ENCODE assay signal across 15 cellular contexts in the genomic region with DNA sequence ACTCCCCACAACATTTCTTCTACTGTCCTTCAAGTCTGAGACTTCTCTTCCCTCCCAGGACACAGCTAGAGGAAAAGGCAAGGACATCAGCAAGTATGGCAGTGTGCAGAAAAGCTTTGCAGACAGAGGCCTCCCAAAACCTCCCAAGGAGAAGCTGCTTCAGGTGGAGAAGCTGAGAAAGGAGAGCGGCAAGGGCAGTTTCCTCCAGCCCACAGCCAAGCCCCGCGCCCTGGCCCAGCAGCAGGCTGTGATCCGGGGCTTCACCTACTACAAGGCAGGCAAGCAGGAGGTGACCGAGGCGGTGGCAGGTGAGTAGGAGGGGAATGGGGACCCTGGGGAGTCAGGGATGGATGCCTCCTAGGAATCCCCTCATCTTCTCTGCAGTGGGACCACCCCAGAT. TPM values are rescaled to one million over a fixed set of nuclear protein-coding genes. Genes with fewer than 3 reads are reported as not detected.
DNase-seq lines count a peak whose midpoint lies in the region; ATAC-seq and TF ChIP-seq lines count a peak whose summit lies in the region.
"Had no signal": no experiment of that assay in that cellular context is flagged by ENCODE, and none has a peak within 500 bp of the region (broad histone marks: within the 10 kb centered on the region; RNA-seq: fewer than 3 reads in every experiment).

No MANE protein-coding gene starts in this region.

- CTCF ChIA-PET in HEK293 (lab: Yijun Ruan, JAX): interaction anchor here (0.6 to 2.4 kb wide), 5 partner anchors 10 to 39 kb away, joined by 4 to 7 read pairs (median 5); no protein-coding TSS in a partner anchor

- POLR2A ChIA-PET in HEK293 (lab: Yijun Ruan, JAX): interaction anchor here (0.8 kb wide), 1 partner anchor 9 kb away, joined by 3 read pairs; no protein-coding TSS in a partner anchor

- no peak for ATAC-seq in stimulated activated naive B cell treated with anti-CD40 and anti-IgM and Interleukin-4, amounts not matched to agents 10 μg/mL and 1 μg/mL and 100 μg/mL, for 72 hours (replicated peaks)
- no peak for ATAC-seq in GM18868 (IDR thresholded peaks at IDR 0.05; ENCODE audit: unreplicated experiment)

- intact Hi-C loops in dendritic cell treated with granulocyte-macrophage colony-stimulating factor and Interleukin-4, amounts not matched to agents 40 ng/mL and 50 ng/mL, for 4 days (cut with micrococcal nuclease): no loop called here
- intact Hi-C loops in prostate gland (cut with DNase I): no loop called here

- H4K8ac ChIP-seq in neuronal stem cell (ENCODE audit: low read depth, low read length): no peak overlapping the region

- no peaks in the 10 kb centered on the region for H3K36me3 Mint-ChIP-seq in dendritic cell treated with granulocyte-macrophage colony-stimulating factor and Interleukin-4, amounts not matched to agents 40 ng/mL and 50 ng/mL, for 4 days (ENCODE audit: low read depth)
- no peaks in the 10 kb centered on the region for H3K36me3 Mint-ChIP-seq in stimulated activated naive B cell treated with anti-CD40 and anti-IgM and Interleukin-4, amounts not matched to agents 10 μg/mL and 1 μg/mL and 100 μg/mL, for 72 hours
- H3K36me3 Mint-ChIP-seq: CD8-positive, alpha-beta memory T cell had no signal

- H2BK12ac ChIP-seq in neuronal stem cell (ENCODE audit: low read length): no peak overlapping the region

- H3K79me1 ChIP-seq in neuronal stem cell (ENCODE audit: low read depth, low read length): no peaks in the 10 kb centered on the region

- H3K4me2 ChIP-seq in neuronal stem cell (ENCODE audit: insufficient read depth, low read length, poor library complexity, severe bottlenecking): no peak overlapping the region

- H3K4me3 ChIP-seq in HEK293 (ENCODE audit: low read depth, low read length) (no peak overlapping the region), neuronal stem cell (ENCODE audit: low read length in 2 of 2) (no peak overlapping the region), prostate gland (no peak overlapping the region)
- H3K4me3 ChIP-seq: HAP-1 had no signal

- no peak for TF ChIP-seq CTCF in HEK293 (tag by site-specific recombination; IDR thresholded peaks at IDR 0.05)
- no peak for TF ChIP-seq CTCF in prostate gland (IDR thresholded peaks at IDR 0.05)

- peaks cover 2% of the 10 kb centered on the region for H3K27me3 Mint-ChIP-seq in dendritic cell treated with granulocyte-macrophage colony-stimulating factor and Interleukin-4, amounts not matched to agents 40 ng/mL and 50 ng/mL, for 4 days
- H3K27me3 Mint-ChIP-seq in stimulated activated naive B cell treated with anti-CD40 and anti-IgM and Interleukin-4, amounts not matched to agents 10 μg/mL and 1 μg/mL and 100 μg/mL, for 72 hours: no peaks in the 10 kb centered on the region

- H3K4ac ChIP-seq in neuronal stem cell (ENCODE audit: low read length): no peak overlapping the region

- no peak overlapping the region for H4K91ac ChIP-seq in neuronal stem cell (ENCODE audit: low read depth, low read length, poor library complexity)

- H3K23ac ChIP-seq in neuronal stem cell (ENCODE audit: low read depth, low read length, poor library complexity): no peak overlapping the region

- H2BK5ac ChIP-seq in neuronal stem cell (ENCODE audit: low read length): peak overlapping the region; percentile 21

- H3K18ac ChIP-seq in neuronal stem cell (ENCODE audit: low read length): peak overlapping the region; percentile 48

- H3K4me1 Mint-ChIP-seq in dendritic cell treated with granulocyte-macrophage colony-stimulating factor and Interleukin-4, amounts not matched to agents 40 ng/mL and 50 ng/mL, for 4 days (ENCODE audit: low read depth): peaks cover 47% of the 10 kb centered on the region
- H3K4me1 Mint-ChIP-seq in stimulated activated naive B cell treated with anti-CD40 and anti-IgM and Interleukin-4, amounts not matched to agents 10 μg/mL and 1 μg/mL and 100 μg/mL, for 72 hours: peaks cover 31 to 54% of the 10 kb centered on the region in 2 donors
- H3K4me1 Mint-ChIP-seq: CD8-positive, alpha-beta memory T cell had no signal

- no peaks in the 10 kb centered on the region for H3K36me3 ChIP-seq in HEK293 (ENCODE audit: control insufficient read depth in 2 of 2, insufficient read depth in 1 of 2, low read length in 2 of 2)
- no peaks in the 10 kb centered on the region for H3K36me3 ChIP-seq in neuronal stem cell (replicated peaks in 1 of 2; ENCODE audit: control insufficient read depth in 2 of 2, insufficient read depth in 2 of 2, low read length in 2 of 2)
- no peaks in the 10 kb centered on the region for H3K36me3 ChIP-seq in prostate gland
- H3K36me3 ChIP-seq: HAP-1 had no signal

- TF ChIP-seq POLR2A in prostate gland (IDR thresholded peaks at IDR 0.05): no peak

- no peaks in the 10 kb centered on the region for H3K9me3 Mint-ChIP-seq in dendritic cell treated with granulocyte-macrophage colony-stimulating factor and Interleukin-4, amounts not matched to agents 40 ng/mL and 50 ng/mL, for 4 days
- H3K9me3 Mint-ChIP-seq in stimulated activated naive B cell treated with anti-CD40 and anti-IgM and Interleukin-4, amounts not matched to agents 10 μg/mL and 1 μg/mL and 100 μg/mL, for 72 hours: no peaks in the 10 kb centered on the region
- H3K9me3 Mint-ChIP-seq: CD8-positive, alpha-beta memory T cell; HFFc6 had no signal

- H3K27ac ChIP-seq in HEK293 (ENCODE audit: extremely low read depth, low read depth, low read length) (no peak overlapping the region), neuronal stem cell (replicated peaks; ENCODE audit: low read length) (no peak overlapping the region), prostate gland (no peak overlapping the region)

- H3K9me3 ChIP-seq in HEK293 (ENCODE audit: control insufficient read depth, insufficient read depth, low read depth, low read length): no peaks in the 10 kb centered on the region
- no peaks in the 10 kb centered on the region for H3K9me3 ChIP-seq in neuronal stem cell (replicated peaks in 1 of 2; ENCODE audit: control insufficient read depth in 2 of 2, insufficient read depth in 1 of 2, low read depth in 1 of 2, low read length in 2 of 2)
- H3K9me3 ChIP-seq in prostate gland: no peaks in the 10 kb centered on the region
- H3K9me3 ChIP-seq: Caco-2, HAP-1 had no signal

- no peak overlapping the region for H2BK120ac ChIP-seq in neuronal stem cell (ENCODE audit: low read depth, low read length)

- H2AK5ac ChIP-seq in neuronal stem cell (ENCODE audit: low read depth, low read length): no peak overlapping the region

- H3K27me3 ChIP-seq in neuronal stem cell (ENCODE audit: control insufficient read depth in 3 of 3, insufficient read depth in 3 of 3, low read depth in 1 of 3, low read length in 3 of 3): peaks cover 0 to 59% (median 0%) of the 10 kb centered on the region in 3 experiments
- H3K27me3 ChIP-seq in prostate gland (replicated peaks; ENCODE audit: insufficient read depth): no peaks in the 10 kb centered on the region

- H3K4me1 ChIP-seq in HEK293 (ENCODE audit: control insufficient read depth, insufficient read depth, low read length) (no peaks in the 10 kb centered on the region), neuronal stem cell (ENCODE audit: control insufficient read depth in 2 of 2, insufficient read depth in 1 of 2, low read depth in 1 of 2, low read length in 2 of 2) (no peaks in the 10 kb centered on the region), prostate gland (replicated peaks) (no peaks in the 10 kb centered on the region)
- H3K4me1 ChIP-seq: Caco-2, HAP-1 had no signal

- WGBS in neuronal stem cell (ENCODE audit: extremely low coverage in 2 of 2, insufficient read length in 2 of 2, insufficient replicate concordance in 1 of 2), 2 donors: no CpG with 5 or more reads among the region's 6 CpGs
- WGBS in prostate gland: 90% methylated on average over 6 of the region's 6 CpGs

- no peak overlapping the region for H2AFZ ChIP-seq in neuronal stem cell (ENCODE audit: low read length)

- H3K14ac ChIP-seq in neuronal stem cell (ENCODE audit: low read length): no peak overlapping the region

- H3K27ac Mint-ChIP-seq in dendritic cell treated with granulocyte-macrophage colony-stimulating factor and Interleukin-4, amounts not matched to agents 40 ng/mL and 50 ng/mL, for 4 days: peak overlapping the region; percentile 95
- H3K27ac Mint-ChIP-seq in stimulated activated naive B cell treated with anti-CD40 and anti-IgM and Interleukin-4, amounts not matched to agents 10 μg/mL and 1 μg/mL and 100 μg/mL, for 72 hours: peak overlapping the region; percentile 98
- H3K27ac Mint-ChIP-seq: HFFc6 had no signal

- H3K9ac ChIP-seq in neuronal stem cell (ENCODE audit: low read depth, low read length, poor library complexity): no peak overlapping the region

- no peak overlapping the region for H3K4me3 Mint-ChIP-seq in dendritic cell treated with granulocyte-macrophage colony-stimulating factor and Interleukin-4, amounts not matched to agents 40 ng/mL and 50 ng/mL, for 4 days
- no peak overlapping the region for H3K4me3 Mint-ChIP-seq in stimulated activated naive B cell treated with anti-CD40 and anti-IgM and Interleukin-4, amounts not matched to agents 10 μg/mL and 1 μg/mL and 100 μg/mL, for 72 hours
- H3K4me3 Mint-ChIP-seq: CD8-positive, alpha-beta memory T cell; HFFc6 had no signal

- no peak overlapping the region for H2BK15ac ChIP-seq in neuronal stem cell (ENCODE audit: low read length)

- DNase-seq in neuronal stem cell (ENCODE audit: low spot score) (no peak), prostate gland (ENCODE audit: low spot score) (no peak)
- no peak for DNase-seq in stimulated activated naive B cell treated with anti-CD40 and anti-IgM and Interleukin-4, amounts not matched to agents 10 μg/mL and 1 μg/mL and 100 μg/mL, for 72 hours
- no peak for DNase-seq in activated effector memory CD4-positive, alpha-beta T cell treated with Interleukin-2 at 50 U/mL for 16 hours
- DNase-seq: Caco-2, DMS53, GF-D8, HFFc6 had no signal

TF ChIP-seq in HEK293, 187 proteins besides CTCF, POLR2A, EP300 and RAD21:
- TF ChIP-seq ZNF132 (tag by site-specific recombination; IDR thresholded peaks at IDR 0.05; ENCODE audit: borderline replicate concordance) (no peak), ZNF394 (tag by site-specific recombination; IDR thresholded peaks at IDR 0.05; ENCODE audit: borderline replicate concordance) (peak; percentile 68; the same call in 1 of the 2 replicates), ZNF571 (tag by site-specific recombination; IDR thresholded peaks at IDR 0.05) (no peak), ZNF302 (tag by site-specific recombination; IDR thresholded peaks at IDR 0.05; ENCODE audit: low read depth) (no peak), ZNF311 (tag by site-specific recombination; IDR thresholded peaks at IDR 0.05; ENCODE audit: borderline replicate concordance) (no peak)

RNA-seq across cellular contexts. Expression of gene OLFML2A, which starts 24.4 kb away (rescaled TPM):
- 3.4 TPM for polyA plus RNA-seq in neuronal stem cell (2013, experiment 1 of 2)
- polyA plus RNA-seq in neuronal stem cell (2013, experiment 2 of 2): 3.6 TPM
- 10 to 100 TPM; 16.7 to 18.5 TPM for total RNA-seq in prostate gland
- total RNA-seq: CD8-positive, alpha-beta memory T cell had no signal
- polyA plus RNA-seq: CD8-positive, alpha-beta memory T cell had no signal

RNA-seq across cellular contexts. Expression of gene NR6A1, which starts 30.2 kb away (rescaled TPM):
- 109 TPM for polyA plus RNA-seq in neuronal stem cell (2013, experiment 1 of 2)
- polyA plus RNA-seq in neuronal stem cell (2013, experiment 2 of 2): 113 TPM
- total RNA-seq in prostate gland: 10 to 100 TPM in 1 of 2 donors, 1 to 10 TPM in 1; 1.3 to 53.7 TPM
- polyA plus RNA-seq: CD8-positive, alpha-beta memory T cell had no signal

RNA-seq across cellular contexts. Expression of gene WDR38, which starts 51.9 kb away (rescaled TPM):
- not detected for polyA plus RNA-seq in neuronal stem cell (2013, experiment 1 of 2)
- polyA plus RNA-seq in neuronal stem cell (2013, experiment 2 of 2): not detected
- total RNA-seq in prostate gland: not detected
- total RNA-seq: Caco-2; CD8-positive, alpha-beta memory T cell; H1; HFFc6 had no signal
- polyA plus RNA-seq: BJ; CD8-positive, alpha-beta memory T cell; H1 had no signal
